25 cellular contexts compared by ENCODE assay signal in genomic region chr4:61175495-61175894, GRCh38.
"Had no signal": no experiment of that assay in that cellular context is flagged by ENCODE, and none has a peak within 500 bp of the region (broad histone marks: within the 10 kb centered on the region; RNA-seq: fewer than 3 reads in every experiment).

No MANE protein-coding gene starts in this region.

- H3K4me1 ChIP-seq: stomach, suprapubic skin, testis, thyroid gland, tibial artery, tibial nerve, transverse colon, upper lobe of right lung, uterus, vagina had no signal

- H3K4me3 ChIP-seq: stomach, suprapubic skin, testis, thoracic aorta, thyroid gland, tibial artery, tibial nerve, transverse colon, upper lobe of right lung, uterus, vagina had no signal

- H3K27me3 ChIP-seq: stomach, suprapubic skin, testis, thyroid gland, tibial artery, tibial nerve, transverse colon, upper lobe of right lung, uterus, vagina had no signal

- H3K36me3 ChIP-seq: stomach, suprapubic skin, thoracic aorta, thyroid gland, tibial artery, tibial nerve, transverse colon, upper lobe of right lung, uterus, vagina had no signal

- ATAC-seq: stimulated activated effector memory CD8-positive, alpha-beta T cell treated with anti-CD3 and anti-CD28 coated beads, Interleukin-12 subunit alpha, Interleukin-12 subunit beta, amount 100 ng/mL, for 72 hours; stimulated activated memory B cell treated with anti-CD40 and anti-IgM and Interleukin-4, amounts not matched to agents 10 μg/mL and 1 μg/mL and 100 μg/mL, for 72 hours; stimulated activated naive B cell treated with anti-CD40 and anti-IgM and Interleukin-4, amounts not matched to agents 10 μg/mL and 1 μg/mL and 100 μg/mL, for 72 hours; stimulated activated naive CD8-positive, alpha-beta T cell treated with anti-CD3 and anti-CD28 coated beads, Interleukin-15, amount 100 ng/mL, for 72 hours; stimulated activated naive CD8-positive, alpha-beta T cell treated with anti-CD3 and anti-CD28 coated beads, Interleukin-15, Interleukin-2, amounts not matched to agents 100 U/mL and 50 U/mL, for 24 hours; upper lobe of right lung had no signal

- DNase-seq: stimulated activated CD4-positive, alpha-beta T cell treated with anti-CD3 and anti-CD28 coated beads, Interleukin-2, amount 100 ng/mL, for 48 hours; stimulated activated CD4-positive, alpha-beta T cell treated with anti-CD3 and anti-CD28 coated beads, Interleukin-4, amount 100 ng/mL, for 1 hour; stimulated activated CD4-positive, alpha-beta T cell treated with anti-CD3 and anti-CD28 coated beads, Interleukin-4, amount 100 ng/mL, for 24 hours; stimulated activated CD4-positive, alpha-beta T cell treated with anti-CD3 and anti-CD28 coated beads, Interleukin-4, amount 100 ng/mL, for 4 hours; stimulated activated CD8-positive, alpha-beta memory T cell treated with anti-CD3 and anti-CD28 coated beads, Interleukin-4, amount 100 ng/mL, for 48 hours; stimulated activated naive B cell treated with anti-CD40 and anti-IgM and Interleukin-4, amounts not matched to agents 10 μg/mL and 1 μg/mL and 100 μg/mL, for 72 hours; stimulated activated naive CD4-positive, alpha-beta T cell; stimulated activated naive CD4-positive, alpha-beta T cell treated with Interleukin-2 at 50 U/mL for 16 hours; stimulated activated naive CD8-positive, alpha-beta T cell treated with anti-CD3 and anti-CD28 coated beads, Interleukin-15, amount 100 ng/mL, for 72 hours; stimulated activated naive CD8-positive, alpha-beta T cell treated with anti-CD3 and anti-CD28 coated beads, Interleukin-15, Interleukin-2, amounts not matched to agents 100 U/mL and 50 U/mL, for 24 hours; stomach; substantia nigra; testis; thyroid gland; tibial artery; transverse colon; trophoblast cell; upper lobe of right lung; uterus had no signal

- H3K27ac ChIP-seq: stomach, suprapubic skin, testis, thoracic aorta, thyroid gland, tibial artery, tibial nerve, transverse colon, upper lobe of right lung, uterus, vagina had no signal

- H3K9me3 ChIP-seq: stomach, suprapubic skin, testis, thyroid gland, tibial artery, tibial nerve, transverse colon, upper lobe of right lung, uterus, vagina had no signal
